ENCODE assay signal across 21 cellular contexts in genomic region chr20:42846784-42847490, GRCh38.
"Had no signal": no experiment of that assay in that cellular context is flagged by ENCODE, and none has a peak within 500 bp of the region (broad histone marks: within the 10 kb centered on the region; RNA-seq: fewer than 3 reads in every experiment).

No MANE protein-coding gene starts in this region.

- H3K4me3 Mint-ChIP-seq: activated CD4-positive, alpha-beta memory T cell treated with anti-CD3 and anti-CD28 coated beads for 36 hours; activated CD4-positive, alpha-beta T cell treated with anti-CD3 and anti-CD28 coated beads, Interleukin-2, amount 10 ng/mL, durations not matched to agents 7 days and 5 days; activated naive CD8-positive, alpha-beta T cell treated with anti-CD3 and anti-CD28 coated beads, Interleukin-2, amount 50 U/mL, for 24 hours; activated T-cell treated with anti-CD3 and anti-CD28 coated beads, Interleukin-2, amount 50 U/mL, for 4 hours; central memory CD8-positive, alpha-beta T cell had no signal

- H3K36me3 Mint-ChIP-seq: activated CD4-positive, alpha-beta memory T cell treated with anti-CD3 and anti-CD28 coated beads for 36 hours; activated naive CD4-positive, alpha-beta T cell treated with anti-CD3 and anti-CD28 coated beads, Interleukin-2, amount 50 U/mL, for 72 hours had no signal

- H3K27me3 Mint-ChIP-seq: activated CD4-positive, alpha-beta memory T cell treated with anti-CD3 and anti-CD28 coated beads for 36 hours; activated CD4-positive, alpha-beta T cell treated with anti-CD3 and anti-CD28 coated beads, Interleukin-2, amount 10 ng/mL, durations not matched to agents 7 days and 5 days; activated naive CD8-positive, alpha-beta T cell treated with anti-CD3 and anti-CD28 coated beads, Interleukin-2, amount 50 U/mL, for 24 hours; central memory CD8-positive, alpha-beta T cell had no signal

- DNase-seq: activated CD4-positive, alpha-beta memory T cell treated with anti-CD3 and anti-CD28 coated beads for 36 hours; activated CD4-positive, alpha-beta T cell treated with anti-CD3 and anti-CD28 coated beads, Interleukin-2, amount 10 ng/mL, durations not matched to agents 7 days and 5 days; activated CD4-positive, CD25-positive, alpha-beta regulatory T cell treated with anti-CD3 and anti-CD28 coated beads, Interleukin-2, amount 50 U/mL, for 72 hours; activated CD8-positive, alpha-beta memory T cell treated with anti-CD3 and anti-CD28 coated beads for 24 hours; activated effector memory CD4-positive, alpha-beta T cell treated with anti-CD3 and anti-CD28 coated beads, Interleukin-2, amount 50 U/mL, for 16 hours; activated naive CD4-positive, alpha-beta T cell treated with Interleukin-2 at 50 U/mL for 16 hours; activated naive CD8-positive, alpha-beta T cell treated with anti-CD3 and anti-CD28 coated beads, Interleukin-2, amount 50 U/mL, for 24 hours; activated T-cell treated with anti-CD3 and anti-CD28 coated beads, Interleukin-2, amount 50 U/mL, for 4 hours; amniotic stem cell; body of pancreas; MM.1S; NCI-H1105; NCI-H1436; NCI-H1694 treated with DMSO at 0.1 percent for 48 hours; NCI-H2081; Peyer's patch; Right ventricle myocardium superior; SW 1271 had no signal

- H3K27ac Mint-ChIP-seq: activated CD4-positive, alpha-beta memory T cell treated with anti-CD3 and anti-CD28 coated beads for 36 hours; activated CD4-positive, alpha-beta T cell treated with anti-CD3 and anti-CD28 coated beads, Interleukin-2, amount 10 ng/mL, durations not matched to agents 7 days and 5 days; activated naive CD4-positive, alpha-beta T cell treated with anti-CD3 and anti-CD28 coated beads, Interleukin-2, amount 50 U/mL, for 72 hours; activated naive CD8-positive, alpha-beta T cell treated with anti-CD3 and anti-CD28 coated beads, Interleukin-2, amount 50 U/mL, for 24 hours had no signal

- H3K4me1 Mint-ChIP-seq: activated CD4-positive, alpha-beta T cell treated with anti-CD3 and anti-CD28 coated beads, Interleukin-2, amount 10 ng/mL, durations not matched to agents 7 days and 5 days; activated naive CD8-positive, alpha-beta T cell treated with anti-CD3 and anti-CD28 coated beads, Interleukin-2, amount 50 U/mL, for 24 hours; central memory CD8-positive, alpha-beta T cell had no signal

- ATAC-seq: activated naive CD4-positive, alpha-beta T cell treated with anti-CD3 and anti-CD28 coated beads, Interleukin-2, amount 50 U/mL, for 72 hours; activated naive CD8-positive, alpha-beta T cell treated with anti-CD3 and anti-CD28 coated beads, Interleukin-2, amount 50 U/mL, for 24 hours; activated T-cell treated with anti-CD3 and anti-CD28 coated beads, Interleukin-2, amount 50 U/mL, for 4 hours; body of pancreas; SK-N-SH treated with all-trans-retinoic acid at 6 μM for 48 hours had no signal
